ENCODE assay signal across 8 cellular contexts in the genomic region with DNA sequence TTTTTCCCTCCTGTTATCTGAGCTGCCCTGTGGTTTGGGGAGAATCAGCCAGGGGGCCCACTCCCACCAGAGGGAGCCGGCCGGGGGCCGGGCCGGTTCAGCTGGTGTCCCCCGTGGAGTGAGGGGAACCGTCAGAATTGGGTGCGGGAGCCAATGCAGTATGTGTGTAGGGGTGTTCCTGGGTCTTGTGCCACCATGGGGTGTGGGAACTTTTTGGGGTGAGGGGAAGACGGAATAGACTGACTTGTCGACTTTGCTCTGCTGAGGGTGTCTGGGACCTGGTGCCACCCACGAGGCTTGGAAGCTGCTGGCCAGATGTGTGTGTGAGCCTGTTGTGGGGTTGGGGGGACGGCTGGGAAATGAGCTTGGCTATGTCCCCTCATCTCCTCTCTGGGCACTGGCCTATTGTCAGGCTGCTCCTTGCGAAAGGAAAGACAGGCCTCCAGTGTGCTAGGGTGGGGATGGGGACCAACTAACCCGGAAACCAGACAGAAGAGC. TPM values are rescaled to one million over a fixed set of nuclear protein-coding genes. Genes with fewer than 3 reads are reported as not detected.
DNase-seq lines count a peak whose midpoint lies in the region; ATAC-seq, FAIRE-seq and TF ChIP-seq lines count a peak whose summit lies in the region.

No MANE protein-coding gene starts in this region.

- H2AFZ ChIP-seq in HepG2 (ENCODE audit: low read length), result no peak overlapping the region

- no peak for ATAC-seq in activated naive CD8-positive, alpha-beta T cell treated with anti-CD3 and anti-CD28 coated beads, Interleukin-2, amount 10 ng/mL, durations not matched to agents 7 days and 5 days (ENCODE audit: low read depth)
- ATAC-seq in HepG2, result no peak

- peak overlapping the region; percentile 96 for H3K27ac Mint-ChIP-seq in activated CD4-positive, alpha-beta T cell treated with anti-CD3 and anti-CD28 coated beads, Interleukin-2, amount 10 ng/mL, durations not matched to agents 7 days and 5 days
- peak overlapping the region; percentile 98 for H3K27ac Mint-ChIP-seq in activated naive CD8-positive, alpha-beta T cell treated with anti-CD3 and anti-CD28 coated beads, Interleukin-2, amount 10 ng/mL, durations not matched to agents 7 days and 5 days

- in situ Hi-C loops in HepG2 (cut with HindIII; ENCODE audit: extremely low pct_ligation_motif_present, low pct_unique_long_range_greater_than_20kb), result loop anchor here (5.0 kb wide), 2 partner anchors 33 to 98 kb away; partner anchors contain the start of gene TOP2A
- in situ Hi-C loops in transverse colon (cut with MboI; ENCODE audit: low pct_ligation_motif_present in 1 of 4, low pct_unique_long_range_greater_than_20kb in 1 of 4, low sequenced_read_pairs in 3 of 4), result no loop called here

- peaks cover 31% of the 10 kb centered on the region for H3K79me2 ChIP-seq in HepG2 (ENCODE audit: insufficient read depth, low read length)

- CTCF ChIA-PET in activated CD4-positive, alpha-beta T cell treated with anti-CD3 and anti-CD28 coated beads, Interleukin-2, amount 10 ng/mL, durations not matched to agents 7 days and 5 days (lab: Charles Lee), result interaction anchor here (0.6 to 1.4 kb wide), 6 partner anchors 12 to 552 kb away, joined by 3 to 5 read pairs (median 3); no protein-coding TSS in a partner anchor
- CTCF ChIA-PET in HepG2 (lab: Yijun Ruan, JAX; ENCODE audit: low intra/inter-chr PET ratio, low total read pairs), result no interaction called here

- no peak for TF ChIP-seq RAD21 in HepG2 (CRISPR knock-in tag; IDR thresholded peaks at IDR 0.05)

- no peak overlapping the region for H3K27ac ChIP-seq in HepG2 (ENCODE audit: extremely low read length, insufficient read depth, low read length)
- peak overlapping the region; percentile 91 to 96 (median 92) for H3K27ac ChIP-seq in transverse colon
- H3K27ac ChIP-seq in caudate nucleus (ENCODE audit: low read depth, low read length), result no peak overlapping the region

- peaks cover 64% of the 10 kb centered on the region for H3K4me1 Mint-ChIP-seq in activated CD4-positive, alpha-beta T cell treated with anti-CD3 and anti-CD28 coated beads, Interleukin-2, amount 10 ng/mL, durations not matched to agents 7 days and 5 days
- peaks cover 65% of the 10 kb centered on the region for H3K4me1 Mint-ChIP-seq in activated naive CD8-positive, alpha-beta T cell treated with anti-CD3 and anti-CD28 coated beads, Interleukin-2, amount 10 ng/mL, durations not matched to agents 7 days and 5 days

- no peak for TF ChIP-seq POLR2A in HepG2 (IDR thresholded peaks at IDR 0.05; ENCODE audit: insufficient read depth in 1 of 2, low read depth in 2 of 2, low read length in 2 of 2)
- no peak for TF ChIP-seq POLR2A in transverse colon (IDR thresholded peaks at IDR 0.05)

- peaks cover 30% of the 10 kb centered on the region for H3K36me3 Mint-ChIP-seq in activated CD4-positive, alpha-beta T cell treated with anti-CD3 and anti-CD28 coated beads, Interleukin-2, amount 10 ng/mL, durations not matched to agents 7 days and 5 days (ENCODE audit: low read depth)
- peaks cover 13% of the 10 kb centered on the region for H3K36me3 Mint-ChIP-seq in activated naive CD8-positive, alpha-beta T cell treated with anti-CD3 and anti-CD28 coated beads, Interleukin-2, amount 10 ng/mL, durations not matched to agents 7 days and 5 days

- no peaks in the 10 kb centered on the region for H3K27me3 Mint-ChIP-seq in activated CD4-positive, alpha-beta T cell treated with anti-CD3 and anti-CD28 coated beads, Interleukin-2, amount 10 ng/mL, durations not matched to agents 7 days and 5 days
- H3K27me3 Mint-ChIP-seq in activated naive CD8-positive, alpha-beta T cell treated with anti-CD3 and anti-CD28 coated beads, Interleukin-2, amount 10 ng/mL, durations not matched to agents 7 days and 5 days, result no peaks in the 10 kb centered on the region

- H3K4me1 ChIP-seq in HepG2 (ENCODE audit: insufficient read depth, low read length) (peaks cover 86% of the 10 kb centered on the region), transverse colon (peaks cover 76 to 93% (median 86%) of the 10 kb centered on the region in 4 donors)

- H4K20me1 ChIP-seq in HepG2 (ENCODE audit: insufficient read depth, low read length), result peaks cover 7% of the 10 kb centered on the region; the same call in 1 of the 2 replicates

- POLR2A ChIA-PET in activated CD4-positive, alpha-beta T cell treated with anti-CD3 and anti-CD28 coated beads, Interleukin-2, amount 10 ng/mL, durations not matched to agents 7 days and 5 days (lab: Charles Lee), result no interaction called here
- POLR2A ChIA-PET in activated naive CD8-positive, alpha-beta T cell treated with anti-CD3 and anti-CD28 coated beads, Interleukin-2, amount 10 ng/mL, durations not matched to agents 7 days and 5 days (lab: Charles Lee), result interaction anchor here (0.6 to 14.9 kb wide), 8 partner anchors 9 to 100 kb away, joined by 4 to 170 read pairs (median 10); partner anchors contain the start of genes RARA and WIPF2
- POLR2A ChIA-PET in HepG2 (lab: Yijun Ruan, JAX), result interaction anchor here (0.6 to 3.8 kb wide), 6 partner anchors 9 to 26 kb away, joined by 3 to 33 read pairs (median 5); no protein-coding TSS in a partner anchor

- 9% methylated on average over 12 of the region's 13 CpGs for WGBS in HepG2 (ENCODE audit: low lambda C conversion rate)
- WGBS in transverse colon (ENCODE audit: low coverage in 1 of 2), 2 donors, result 2% methylated on average over 12 of the region's 13 CpGs; no CpG with 5 or more reads in 1 of the 2 donors

- BruUV-seq in HepG2 (replicated peaks; lab: Mats Ljungman, UMichigan), result no TSS peak

- H3K36me3 ChIP-seq in HepG2 (replicated peaks in 1 of 2; ENCODE audit: control insufficient read depth in 1 of 2, insufficient read depth in 2 of 2, low read length in 2 of 2) (no peaks in the 10 kb centered on the region), transverse colon (no peaks in the 10 kb centered on the region)

- H3K27me3 ChIP-seq in HepG2 (ENCODE audit: control insufficient read depth in 1 of 2, insufficient read depth in 2 of 2, low read length in 2 of 2) (no peaks in the 10 kb centered on the region; a peak in 1 of 5 replicates), transverse colon (no peaks in the 10 kb centered on the region)

- peak overlapping the region; percentile 100 for H3K4me2 ChIP-seq in HepG2 (ENCODE audit: low read depth, low read length)

- H3K4me3 ChIP-seq in HepG2 (replicated peaks in 1 of 3; ENCODE audit: insufficient read depth in 1 of 3, low read depth in 2 of 3, low read length in 3 of 3) (peak overlapping the region; percentile 86 to 95 (median 86)), transverse colon (peak overlapping the region; percentile 77 to 92 (median 82))

- no peaks in the 10 kb centered on the region for H3K9me3 Mint-ChIP-seq in activated CD4-positive, alpha-beta T cell treated with anti-CD3 and anti-CD28 coated beads, Interleukin-2, amount 10 ng/mL, durations not matched to agents 7 days and 5 days
- no peaks in the 10 kb centered on the region for H3K9me3 Mint-ChIP-seq in activated naive CD8-positive, alpha-beta T cell treated with anti-CD3 and anti-CD28 coated beads, Interleukin-2, amount 10 ng/mL, durations not matched to agents 7 days and 5 days

- intact Hi-C loops in HepG2 (cut with micrococcal nuclease; ENCODE audit: unreplicated experiment), result no loop called here
- intact Hi-C loops in transverse colon (cut with DNase I; ENCODE audit: low total_unique reads), result no loop called here

- no peak for TF ChIP-seq EP300 in HepG2 (IDR thresholded peaks at IDR 0.05; ENCODE audit: low read depth in 2 of 2, low read length in 2 of 2)
- TF ChIP-seq EP300 in HepG2 (CRISPR knock-in tag; IDR thresholded peaks at IDR 0.05; ENCODE audit: borderline replicate concordance), result no peak
- no peak for TF ChIP-seq EP300 in transverse colon (IDR thresholded peaks at IDR 0.05; ENCODE audit: low read depth)

- no peak for FAIRE-seq in HepG2 (lab: Jason Lieb, UNC)

- no peak for DNase-seq in activated CD4-positive, alpha-beta T cell treated with anti-CD3 and anti-CD28 coated beads, Interleukin-2, amount 10 ng/mL, durations not matched to agents 7 days and 5 days
- DNase-seq in activated CD4-positive, alpha-beta T cell treated with anti-CD3 and anti-CD28 coated beads, Interleukin-2, amount 50 U/mL, for 4 hours, result no peak
- peak; percentile 52 for DNase-seq in activated naive CD8-positive, alpha-beta T cell treated with anti-CD3 and anti-CD28 coated beads, Interleukin-2, amount 10 ng/mL, durations not matched to agents 7 days and 5 days
- DNase-seq in HepG2 (ENCODE audit: low spot score), result no peak
- DNase-seq in transverse colon, result no peak
- no peak for DNase-seq in caudate nucleus (lab: John Stamatoyannopoulos, UW)
- no peak for DNase-seq in kidney tubule cell (ENCODE audit: low spot score)
- no peak for DNase-seq in NCI-H1105 (lab: John Stamatoyannopoulos, UW)

- H3K9ac ChIP-seq in HepG2 (ENCODE audit: insufficient read depth, low read depth, low read length), result peak overlapping the region; percentile 76

- TF ChIP-seq CTCF in HepG2 (CRISPR knock-in tag; IDR thresholded peaks at IDR 0.05) (no peak), transverse colon (IDR thresholded peaks at IDR 0.05) (peak in 3 of 5 experiments; percentile 10 to 24 (median 12))

- H3K4me3 Mint-ChIP-seq in activated CD4-positive, alpha-beta T cell treated with anti-CD3 and anti-CD28 coated beads, Interleukin-2, amount 10 ng/mL, durations not matched to agents 7 days and 5 days, result peak overlapping the region; percentile 99
- H3K4me3 Mint-ChIP-seq in activated naive CD8-positive, alpha-beta T cell treated with anti-CD3 and anti-CD28 coated beads, Interleukin-2, amount 10 ng/mL, durations not matched to agents 7 days and 5 days, result peak overlapping the region; percentile 99

- H3K9me3 ChIP-seq in HepG2 (ENCODE audit: low read length), result no peaks in the 10 kb centered on the region
- H3K9me3 ChIP-seq in transverse colon, result no peaks in the 10 kb centered on the region

RNA-seq across cellular contexts. Expression of gene RARA, which starts 9.9 kb away (rescaled TPM):
- 10 to 100 TPM; 66.6 to 66.7 TPM for total RNA-seq in activated CD4-positive, alpha-beta T cell treated with anti-CD3 and anti-CD28 coated beads, Interleukin-2, amount 10 ng/mL, durations not matched to agents 7 days and 5 days
- 10 to 100 TPM; 51.7 to 53.6 TPM for total RNA-seq in activated naive CD8-positive, alpha-beta T cell treated with anti-CD3 and anti-CD28 coated beads, Interleukin-2, amount 10 ng/mL, durations not matched to agents 7 days and 5 days
- 8.6 and 8.9 TPM in 2 replicates for total RNA-seq in HepG2 (2016; rRNA removed; fragmentation: Illumina TruSeq; extraction: Trizol)
- 3.2 and 3.7 TPM in 2 replicates for total RNA-seq in HepG2 (2016; cell fraction: cytosol; rRNA removed; fragmentation: Illumina TruSeq; extraction: Trizol; ENCODE audit: low read depth)
- total RNA-seq in HepG2 (2016; cell fraction: insoluble cytoplasmic fraction; rRNA removed; fragmentation: Illumina TruSeq; extraction: Trizol), result 6.7 and 9.5 TPM in 2 replicates
- 8.2 and 11.1 TPM in 2 replicates for total RNA-seq in HepG2 (2016; cell fraction: membrane; rRNA removed; fragmentation: Illumina TruSeq; extraction: Trizol)
- 6.0 and 7.0 TPM in 2 replicates for total RNA-seq in HepG2 (2016; cell fraction: nucleus; rRNA removed; fragmentation: Illumina TruSeq; extraction: Trizol)
- polyA plus RNA-seq in HepG2 (2011; rRNA removed), result 6.0 and 6.4 TPM in 2 replicates
- polyA plus RNA-seq in HepG2 (2011; cell fraction: cytosol; rRNA removed), result 2.2 and 3.8 TPM in 2 replicates
- 13.2 and 13.3 TPM in 2 replicates for polyA plus RNA-seq in HepG2 (2011; cell fraction: nucleus; rRNA removed)
- 15.4 and 16.1 TPM in 2 replicates for polyA plus RNA-seq in HepG2 (2012)
- polyA plus RNA-seq in HepG2 (2016; cell fraction: cytosol; fragmentation: Illumina TruSeq; extraction: Trizol; ENCODE audit: low read depth), result 3.8 and 5.4 TPM in 2 replicates
- 12.7 and 17.8 TPM in 2 replicates for polyA plus RNA-seq in HepG2 (2016; cell fraction: insoluble cytoplasmic fraction; fragmentation: Illumina TruSeq; extraction: Trizol; ENCODE audit: low read depth)
- 9.6 and 13.8 TPM in 2 replicates for polyA plus RNA-seq in HepG2 (2016; cell fraction: membrane; fragmentation: Illumina TruSeq; extraction: Trizol; ENCODE audit: low read depth)
- 19.0 and 19.4 TPM in 2 replicates for polyA plus RNA-seq in HepG2 (2016; cell fraction: nucleus; fragmentation: Illumina TruSeq; extraction: Trizol; ENCODE audit: insufficient read depth, low read depth)
- polyA minus RNA-seq in HepG2 (2011; rRNA and poly(A)+ RNA removed; ENCODE audit: low replicate concordance), result 6.4 and 11.7 TPM in 2 replicates
- 6.7 and 8.2 TPM in 2 replicates for polyA minus RNA-seq in HepG2 (2011; cell fraction: cytosol; rRNA and poly(A)+ RNA removed)
- 5.2 and 6.7 TPM in 2 replicates for polyA minus RNA-seq in HepG2 (2011; cell fraction: nucleus; rRNA and poly(A)+ RNA removed)
- 100 to 1,000 TPM in 1 of 4 donors, 10 to 100 TPM in 3; 23.5 to 110 (median 49.1) TPM for total RNA-seq in transverse colon

RNA-seq across cellular contexts. Expression of gene CDC6, which starts 31.2 kb away (rescaled TPM):
- 10 to 100 TPM; 81.1 to 98.8 TPM for total RNA-seq in activated CD4-positive, alpha-beta T cell treated with anti-CD3 and anti-CD28 coated beads, Interleukin-2, amount 10 ng/mL, durations not matched to agents 7 days and 5 days
- 10 to 100 TPM; 67.9 to 75.2 TPM for total RNA-seq in activated naive CD8-positive, alpha-beta T cell treated with anti-CD3 and anti-CD28 coated beads, Interleukin-2, amount 10 ng/mL, durations not matched to agents 7 days and 5 days
- total RNA-seq in HepG2 (2016; rRNA removed; fragmentation: Illumina TruSeq; extraction: Trizol) (114 and 154 TPM in 2 replicates), transverse colon (1 to 10 TPM in 3 of 4 donors, not detected in 1; 1.6 to 3.2 (median 2.4) TPM)
- 24.3 and 27.3 TPM in 2 replicates for total RNA-seq in HepG2 (2016; cell fraction: cytosol; rRNA removed; fragmentation: Illumina TruSeq; extraction: Trizol; ENCODE audit: low read depth)
- 117 and 162 TPM in 2 replicates for total RNA-seq in HepG2 (2016; cell fraction: insoluble cytoplasmic fraction; rRNA removed; fragmentation: Illumina TruSeq; extraction: Trizol)
- total RNA-seq in HepG2 (2016; cell fraction: membrane; rRNA removed; fragmentation: Illumina TruSeq; extraction: Trizol), result 42.3 and 51.8 TPM in 2 replicates
- total RNA-seq in HepG2 (2016; cell fraction: nucleus; rRNA removed; fragmentation: Illumina TruSeq; extraction: Trizol), result 89.2 and 89.6 TPM in 2 replicates
- 10.7 and 17.4 TPM in 2 replicates for polyA plus RNA-seq in HepG2 (2011; rRNA removed)
- 6.9 and 8.8 TPM in 2 replicates for polyA plus RNA-seq in HepG2 (2011; cell fraction: cytosol; rRNA removed)
- polyA plus RNA-seq in HepG2 (2011; cell fraction: nucleus; rRNA removed), result 9.6 and 11.4 TPM in 2 replicates
- 8.4 and 23.9 TPM in 2 replicates for polyA plus RNA-seq in HepG2 (2012)
- 12.0 and 14.2 TPM in 2 replicates for polyA plus RNA-seq in HepG2 (2016; cell fraction: cytosol; fragmentation: Illumina TruSeq; extraction: Trizol; ENCODE audit: low read depth)
- 133 and 135 TPM in 2 replicates for polyA plus RNA-seq in HepG2 (2016; cell fraction: insoluble cytoplasmic fraction; fragmentation: Illumina TruSeq; extraction: Trizol; ENCODE audit: low read depth)
- polyA plus RNA-seq in HepG2 (2016; cell fraction: membrane; fragmentation: Illumina TruSeq; extraction: Trizol; ENCODE audit: low read depth), result 15.3 and 18.9 TPM in 2 replicates
- polyA plus RNA-seq in HepG2 (2016; cell fraction: nucleus; fragmentation: Illumina TruSeq; extraction: Trizol; ENCODE audit: insufficient read depth, low read depth), result 98.6 and 99.5 TPM in 2 replicates
- polyA minus RNA-seq in HepG2 (2011; rRNA and poly(A)+ RNA removed; ENCODE audit: low replicate concordance), result 8.7 and 50.8 TPM in 2 replicates
- polyA minus RNA-seq in HepG2 (2011; cell fraction: cytosol; rRNA and poly(A)+ RNA removed), result 9.4 and 10.7 TPM in 2 replicates
- polyA minus RNA-seq in HepG2 (2011; cell fraction: nucleus; rRNA and poly(A)+ RNA removed), result 31.5 and 47.0 TPM in 2 replicates

RNA-seq across cellular contexts. Expression of gene GJD3, which starts 45.7 kb away (rescaled TPM):
- total RNA-seq in activated CD4-positive, alpha-beta T cell treated with anti-CD3 and anti-CD28 coated beads, Interleukin-2, amount 10 ng/mL, durations not matched to agents 7 days and 5 days, result under 1 TPM in 1 of 2 experiments, not detected in 1; 0.22 TPM
- total RNA-seq in activated naive CD8-positive, alpha-beta T cell treated with anti-CD3 and anti-CD28 coated beads, Interleukin-2, amount 10 ng/mL, durations not matched to agents 7 days and 5 days, result under 1 TPM in 1 of 2 experiments, not detected in 1; 0.48 TPM
- total RNA-seq in HepG2 (2016; rRNA removed; fragmentation: Illumina TruSeq; extraction: Trizol) (not detected in 2 replicates), transverse colon (not detected)
- total RNA-seq in HepG2 (2016; cell fraction: cytosol; rRNA removed; fragmentation: Illumina TruSeq; extraction: Trizol; ENCODE audit: low read depth), result not detected in 2 replicates
- total RNA-seq in HepG2 (2016; cell fraction: insoluble cytoplasmic fraction; rRNA removed; fragmentation: Illumina TruSeq; extraction: Trizol), result not detected in 2 replicates
- not detected in 2 replicates for total RNA-seq in HepG2 (2016; cell fraction: membrane; rRNA removed; fragmentation: Illumina TruSeq; extraction: Trizol)
- not detected in 2 replicates for total RNA-seq in HepG2 (2016; cell fraction: nucleus; rRNA removed; fragmentation: Illumina TruSeq; extraction: Trizol)
- polyA plus RNA-seq in HepG2 (2011; rRNA removed), result not detected in 2 replicates
- not detected in 2 replicates for polyA plus RNA-seq in HepG2 (2011; cell fraction: cytosol; rRNA removed)
- not detected in 2 replicates for polyA plus RNA-seq in HepG2 (2011; cell fraction: nucleus; rRNA removed)
- not detected in 2 replicates for polyA plus RNA-seq in HepG2 (2012)
- not detected in 2 replicates for polyA plus RNA-seq in HepG2 (2016; cell fraction: cytosol; fragmentation: Illumina TruSeq; extraction: Trizol; ENCODE audit: low read depth)
- not detected in 2 replicates for polyA plus RNA-seq in HepG2 (2016; cell fraction: insoluble cytoplasmic fraction; fragmentation: Illumina TruSeq; extraction: Trizol; ENCODE audit: low read depth)
- not detected in 2 replicates for polyA plus RNA-seq in HepG2 (2016; cell fraction: membrane; fragmentation: Illumina TruSeq; extraction: Trizol; ENCODE audit: low read depth)
- not detected in 2 replicates for polyA plus RNA-seq in HepG2 (2016; cell fraction: nucleus; fragmentation: Illumina TruSeq; extraction: Trizol; ENCODE audit: insufficient read depth, low read depth)
- not detected in 2 replicates for polyA minus RNA-seq in HepG2 (2011; rRNA and poly(A)+ RNA removed; ENCODE audit: low replicate concordance)
- polyA minus RNA-seq in HepG2 (2011; cell fraction: cytosol; rRNA and poly(A)+ RNA removed), result not detected in 2 replicates
- polyA minus RNA-seq in HepG2 (2011; cell fraction: nucleus; rRNA and poly(A)+ RNA removed), result not detected in 2 replicates

Comparison
In these comparisons a context has a peak if more than half of its experiments do, and no peak if none do; other contexts are left out.
1. H3K27ac ChIP-seq: peak in transverse colon (4 of 4); none in HepG2 (single experiment) and caudate nucleus (single experiment).
2. RNA of gene CDC6, which starts 31.2 kb away (total RNA-seq): 24.3 to 162 TPM in HepG2, 81.1 to 98.8 TPM in activated CD4-positive, alpha-beta T cell treated with anti-CD3 and anti-CD28 coated beads, Interleukin-2, amount 10 ng/mL, durations not matched to agents 7 days and 5 days and 67.9 to 75.2 TPM in activated naive CD8-positive, alpha-beta T cell treated with anti-CD3 and anti-CD28 coated beads, Interleukin-2, amount 10 ng/mL, durations not matched to agents 7 days and 5 days; 1.6 to 3.2 TPM in transverse colon; every median in the first group is over 4 times any median in the second.